In genomic region chr4:38516194-38516593, GRCh38 we compare ENCODE assay signal across 17 cellular contexts.
DNase-seq lines count a peak whose midpoint lies in the region; ATAC-seq and TF ChIP-seq lines count a peak whose summit lies in the region.
"Had no signal": no experiment of that assay in that cellular context is flagged by ENCODE, and none has a peak within 500 bp of the region (broad histone marks: within the 10 kb centered on the region; RNA-seq: fewer than 3 reads in every experiment).

No MANE protein-coding gene starts in this region.

- no peak for DNase-seq in CD4-positive, alpha-beta T cell
- DNase-seq in CD8-positive, alpha-beta memory T cell = no peak
- DNase-seq in SJCRH30 (peak; percentile 9 to 72), NCI-H748 treated with DMSO at 0.1 percent for 48 hours (lab: John Stamatoyannopoulos, UW) (no peak)
- DNase-seq: ACHN, DMS79 treated with DMSO at 0.1 percent for 48 hours, NCI-H1694 treated with DMSO at 0.1 percent for 48 hours, NCI-H2081 treated with DMSO at 0.1 percent for 48 hours, NCI-H446, SIG-M5 had no signal

- no peaks in the 10 kb centered on the region for H3K36me3 ChIP-seq in CD8-positive, alpha-beta memory T cell (ENCODE audit: insufficient read depth, low read length)
- no peaks in the 10 kb centered on the region for H3K36me3 ChIP-seq in SJCRH30
- H3K36me3 ChIP-seq: BLaER1 treated with 17β-estradiol and CSF1 and Interleukin-3, amounts not matched to agents 10 nM and 100 nM had no signal

- H3K4me3 ChIP-seq in CD8-positive, alpha-beta memory T cell (ENCODE audit: low read length) = no peak overlapping the region
- no peak overlapping the region for H3K4me3 ChIP-seq in SJCRH30
- H3K4me3 ChIP-seq: BLaER1 treated with 17β-estradiol and CSF1 and Interleukin-3, amounts not matched to agents 10 nM and 100 nM had no signal

- ATAC-seq in CD4-positive, alpha-beta T cell (ENCODE audit: poor library complexity) = no peak
- ATAC-seq in esophagus mucosa (peak; percentile 93), GM18502 (IDR thresholded peaks at IDR 0.05; ENCODE audit: poor library complexity, unreplicated experiment) (no peak), GM18519 (IDR thresholded peaks at IDR 0.05; ENCODE audit: low FRiP score, unreplicated experiment) (no peak)
- ATAC-seq: Panc1, SK-N-SH treated with all-trans-retinoic acid at 6 μM for 48 hours had no signal

- no peak for TF ChIP-seq CTCF in CD4-positive, alpha-beta T cell (IDR thresholded peaks at IDR 0.05)

- CTCF ChIA-PET in CD4-positive, alpha-beta T cell (lab: Charles Lee) = no interaction called here
- CTCF ChIA-PET in CD8-positive, alpha-beta memory T cell (lab: Charles Lee) = no interaction called here

- H3K9me3 Mint-ChIP-seq in CD4-positive, alpha-beta T cell = no peaks in the 10 kb centered on the region
- H3K9me3 Mint-ChIP-seq in CD8-positive, alpha-beta memory T cell = no peaks in the 10 kb centered on the region
- H3K9me3 Mint-ChIP-seq: IgD-negative memory B cell had no signal

- H3K27ac ChIP-seq in CD4-positive, alpha-beta T cell (ENCODE audit: low read depth, low read length) = no peak overlapping the region
- H3K27ac ChIP-seq in CD8-positive, alpha-beta memory T cell (ENCODE audit: low read depth, low read length) = no peak overlapping the region
- peak overlapping the region; percentile 43 for H3K27ac ChIP-seq in SJCRH30
- H3K27ac ChIP-seq: BLaER1 treated with 17β-estradiol and CSF1 and Interleukin-3, amounts not matched to agents 10 nM and 100 nM had no signal

- H3K27me3 ChIP-seq in CD4-positive, alpha-beta T cell (ENCODE audit: control insufficient read depth, insufficient read depth, low read length) = no peaks in the 10 kb centered on the region
- H3K27me3 ChIP-seq in CD8-positive, alpha-beta memory T cell (ENCODE audit: insufficient read depth, low read length, poor library complexity, severe bottlenecking) = no peaks in the 10 kb centered on the region
- H3K27me3 ChIP-seq in SJCRH30 = no peaks in the 10 kb centered on the region
- H3K27me3 ChIP-seq: BLaER1 treated with 17β-estradiol and CSF1 and Interleukin-3, amounts not matched to agents 10 nM and 100 nM had no signal

- peaks cover 79% of the 10 kb centered on the region for H3K4me1 Mint-ChIP-seq in CD4-positive, alpha-beta T cell (ENCODE audit: low read depth)
- peaks cover 57 to 83% (median 61%) of the 10 kb centered on the region in 3 donors for H3K4me1 Mint-ChIP-seq in CD8-positive, alpha-beta memory T cell

- no peaks in the 10 kb centered on the region for H3K9me3 ChIP-seq in CD4-positive, alpha-beta T cell (ENCODE audit: control insufficient read depth, low read length)
- no peaks in the 10 kb centered on the region for H3K9me3 ChIP-seq in CD8-positive, alpha-beta memory T cell (ENCODE audit: low read length)
- H3K9me3 ChIP-seq in SJCRH30 (replicated peaks) = no peaks in the 10 kb centered on the region
- H3K9me3 ChIP-seq: BLaER1 treated with 17β-estradiol and CSF1 and Interleukin-3, amounts not matched to agents 10 nM and 100 nM had no signal

- peaks cover 80% of the 10 kb centered on the region for H3K36me3 Mint-ChIP-seq in CD4-positive, alpha-beta T cell (ENCODE audit: low read depth)
- peaks cover 35 to 67% (median 37%) of the 10 kb centered on the region in 3 donors for H3K36me3 Mint-ChIP-seq in CD8-positive, alpha-beta memory T cell

- H3K4me1 ChIP-seq in CD8-positive, alpha-beta memory T cell (ENCODE audit: insufficient read depth, low read length) = peaks cover 53% of the 10 kb centered on the region
- H3K4me1 ChIP-seq in SJCRH30 = peaks cover 12% of the 10 kb centered on the region

- peak overlapping the region; percentile 69 for H3K4me3 Mint-ChIP-seq in CD4-positive, alpha-beta T cell
- H3K4me3 Mint-ChIP-seq in CD8-positive, alpha-beta memory T cell = peak overlapping the region; percentile 1 to 68 (median 48)
- H3K4me3 Mint-ChIP-seq: IgD-negative memory B cell had no signal

- H3K27ac Mint-ChIP-seq in CD4-positive, alpha-beta T cell = peak overlapping the region; percentile 60
- H3K27ac Mint-ChIP-seq in CD8-positive, alpha-beta memory T cell = peak overlapping the region in 2 of 8 donors; percentile 14 to 59
- H3K27ac Mint-ChIP-seq: IgD-negative memory B cell had no signal

- no peaks in the 10 kb centered on the region for H3K27me3 Mint-ChIP-seq in CD4-positive, alpha-beta T cell
- no peaks in the 10 kb centered on the region for H3K27me3 Mint-ChIP-seq in CD8-positive, alpha-beta memory T cell

- POLR2A ChIA-PET in CD4-positive, alpha-beta T cell (lab: Charles Lee) = no interaction called here
- POLR2A ChIA-PET in CD8-positive, alpha-beta memory T cell (lab: Charles Lee) = no interaction called here

- intact Hi-C loops in CD4-positive, alpha-beta T cell (cut with DNase I, micrococcal nuclease) = no loop called here

Comparison
In these comparisons a context has a peak if more than half of its experiments do, and no peak if none do; other contexts are left out.
1. DNase-seq: peak in SJCRH30 (2 of 2); none in CD4-positive, alpha-beta T cell (0 of 10), CD8-positive, alpha-beta memory T cell (0 of 5) and NCI-H748 treated with DMSO at 0.1 percent for 48 hours (single experiment).